Comparison of ENCODE assay signal across 2 cellular contexts in genomic region chr2:23122681-23123080, GRCh38.
TF ChIP-seq lines count a peak whose summit lies in the region.

No MANE protein-coding gene starts in this region.

TF ChIP-seq in liver, 16 proteins besides CTCF, POLR2A, EP300 and RAD21 (continued from another document):
- TF ChIP-seq REST (IDR thresholded peaks at IDR 0.05) (peak; percentile 47), ATF3 (IDR thresholded peaks at IDR 0.05) (peak; percentile 93), FOXA2 (IDR thresholded peaks at IDR 0.05) (no peak), YY1 (IDR thresholded peaks at IDR 0.05) (peak; percentile 87), HNF4A (conservative IDR thresholded peaks at IDR 0.05) (peak; percentile 61 to 75), TAF1 (conservative IDR thresholded peaks at IDR 0.05) (no peak)
- TF ChIP-seq, protein P1, sequence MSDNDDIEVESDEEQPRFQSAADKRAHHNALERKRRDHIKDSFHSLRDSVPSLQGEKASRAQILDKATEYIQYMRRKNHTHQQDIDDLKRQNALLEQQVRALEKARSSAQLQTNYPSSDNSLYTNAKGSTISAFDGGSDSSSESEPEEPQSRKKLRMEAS (IDR thresholded peaks at IDR 0.05) = no peak

TF ChIP-seq in GM23338, 12 proteins besides CTCF, POLR2A, EP300 and RAD21 (continued from another document):
- TF ChIP-seq ZNF462 (CRISPR knock-in tag; IDR thresholded peaks at IDR 0.05) (no peak), REST (IDR thresholded peaks at IDR 0.05; ENCODE audit: unreplicated experiment) (no peak), ZNF114 (CRISPR knock-in tag; IDR thresholded peaks at IDR 0.05) (no peak), NANOG (IDR thresholded peaks at IDR 0.05; ENCODE audit: borderline replicate concordance) (no peak), CREB1 (CRISPR knock-in tag; IDR thresholded peaks at IDR 0.05; ENCODE audit: low read depth) (no peak), ETS1 (IDR thresholded peaks at IDR 0.05) (no peak)
